ENCODE assay signal across 1 cellular context in the genomic region with DNA sequence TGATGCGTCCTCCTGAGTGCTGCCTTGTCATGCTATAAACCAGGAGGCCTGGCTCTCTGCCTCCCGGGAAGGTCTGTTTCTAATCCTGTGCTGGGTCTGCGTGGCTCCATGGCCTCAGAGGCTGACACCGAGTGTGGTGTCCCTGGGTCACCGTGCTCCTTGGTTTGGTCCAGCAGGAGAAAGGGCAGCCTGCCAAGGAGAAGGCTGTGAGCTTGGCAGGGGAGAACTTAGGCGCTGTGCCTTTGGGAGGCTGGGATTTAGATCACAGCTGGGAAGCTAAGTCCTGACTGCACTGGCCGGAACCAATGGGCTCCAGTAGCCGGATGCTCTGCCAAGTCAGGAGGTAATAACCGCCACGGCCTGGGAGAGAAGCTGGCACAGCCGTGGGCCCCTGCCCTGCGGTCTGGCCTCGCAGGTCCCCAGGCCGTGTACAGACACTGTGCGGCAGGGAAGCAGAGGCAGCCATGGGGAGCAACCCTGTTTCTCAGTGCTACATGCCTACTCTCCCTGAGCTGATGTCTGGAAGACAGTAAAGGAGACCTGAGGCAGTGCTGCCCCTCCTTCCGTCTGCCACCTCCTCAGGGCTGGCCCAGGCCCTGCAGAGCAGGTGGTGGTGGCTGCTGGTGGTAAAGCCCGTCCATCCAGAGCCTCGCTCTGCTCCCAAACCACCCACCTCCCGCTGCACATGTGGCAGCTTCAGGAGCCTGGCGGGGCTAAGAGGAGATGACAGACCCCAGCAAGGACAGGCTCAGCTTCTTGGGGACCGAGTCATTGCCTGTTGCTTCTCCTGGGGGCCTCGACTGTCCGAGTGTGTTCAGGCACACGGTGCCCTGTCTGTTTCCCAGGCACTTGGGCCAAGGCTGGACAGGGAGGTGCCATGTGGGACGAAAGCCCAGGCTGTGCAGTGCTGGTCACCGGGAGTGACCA.
TF ChIP-seq lines count a peak whose summit lies in the region.

No MANE protein-coding gene starts in this region.

TF ChIP-seq in H1, 55 proteins besides CTCF, POLR2A, EP300 and RAD21 (continued from another document):
- TF ChIP-seq CBX5 (IDR thresholded peaks at IDR 0.05; ENCODE audit: low read depth, low read length) (no peak), CHD2 (IDR thresholded peaks at IDR 0.05; ENCODE audit: low read length) (no peak), CTBP2 (IDR thresholded peaks at IDR 0.05; ENCODE audit: borderline replicate concordance, insufficient read depth, insufficient read length, low read length) (no peak), RXRA (IDR thresholded peaks at IDR 0.05; ENCODE audit: insufficient read depth, low read depth, low read length) (no peak), RFX5 (IDR thresholded peaks at IDR 0.05; ENCODE audit: borderline replicate concordance, low read depth, low read length) (no peak), EGR1 (IDR thresholded peaks at IDR 0.05; ENCODE audit: borderline replicate concordance, low read depth, low read length) (no peak), SRF (IDR thresholded peaks at IDR 0.05; ENCODE audit: low read depth, low read length) (no peak), SIN3A (conservative IDR thresholded peaks at IDR 0.05 in 1 of 2, IDR thresholded peaks at IDR 0.05 in 1 of 2; ENCODE audit: low read depth in 1 of 2, low read length in 2 of 2) (no peak)
